Comparison of ENCODE assay signal across 24 cellular contexts in the genomic region with DNA sequence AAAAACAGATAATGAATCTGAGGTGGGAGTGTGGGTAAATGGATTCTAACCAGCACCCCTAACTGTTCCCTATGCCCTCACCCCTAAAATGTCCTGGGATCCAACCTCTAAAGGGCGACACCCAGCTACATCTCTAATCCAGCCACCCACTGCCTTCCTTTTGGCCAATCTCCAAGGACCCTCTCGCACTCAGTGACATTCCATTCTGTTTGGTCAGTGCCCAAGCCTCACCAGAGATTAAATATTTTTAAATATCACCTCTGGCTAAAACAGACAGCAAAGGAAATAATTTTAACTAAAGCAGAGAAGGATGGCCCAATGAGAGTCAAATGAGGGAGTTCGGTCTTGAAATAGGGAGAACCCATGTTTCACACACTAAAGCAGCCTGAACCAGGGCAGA. TPM values are rescaled to one million over a fixed set of nuclear protein-coding genes. Genes with fewer than 3 reads are reported as not detected.
"Had no signal": no experiment of that assay in that cellular context is flagged by ENCODE, and none has a peak within 500 bp of the region (broad histone marks: within the 10 kb centered on the region; RNA-seq: fewer than 3 reads in every experiment).

No MANE protein-coding gene starts in this region.

- H3K27me3 ChIP-seq: brain microvascular endothelial cell, heart left ventricle, neural progenitor cell had no signal

- H3K27ac ChIP-seq: brain microvascular endothelial cell, dorsolateral prefrontal cortex, heart left ventricle, left ventricle myocardium inferior, WERI-Rb-1 had no signal

- H3K36me3 ChIP-seq: brain microvascular endothelial cell, heart left ventricle, left ventricle myocardium inferior, neural progenitor cell, WERI-Rb-1 had no signal

- H3K9ac ChIP-seq: neural progenitor cell had no signal

- H3K4me3 ChIP-seq: dorsolateral prefrontal cortex, heart left ventricle, left ventricle myocardium inferior, neural progenitor cell had no signal

- FAIRE-seq: colon, kidney had no signal

- H3K9me3 ChIP-seq: heart left ventricle, left ventricle myocardium inferior had no signal

- H3K4me2 ChIP-seq: neural progenitor cell had no signal

- DNase-seq: activated CD4-positive, alpha-beta T cell treated with anti-CD3 and anti-CD28 coated beads, Interleukin-2, amount 50 U/mL, for 48 hours; activated CD8-positive, alpha-beta memory T cell treated with anti-CD3 and anti-CD28 coated beads, Interleukin-2, amount 10 ng/mL, durations not matched to agents 7 days and 5 days; activated naive CD4-positive, alpha-beta T cell treated with Interleukin-2 at 50 U/mL for 16 hours; activated naive CD8-positive, alpha-beta T cell treated with anti-CD3 and anti-CD28 coated beads, Interleukin-2, amount 10 ng/mL, durations not matched to agents 7 days and 5 days; brain microvascular endothelial cell; central memory CD4-positive, alpha-beta T cell; dorsolateral prefrontal cortex; foreskin melanocyte; heart left ventricle; kidney; left ventricle myocardium inferior; naive thymus-derived CD4-positive, alpha-beta T cell; stimulated activated naive CD8-positive, alpha-beta T cell treated with anti-CD3 and anti-CD28 coated beads, Interleukin-15, amount 100 ng/mL, for 72 hours; trophoblast cell; WERI-Rb-1 had no signal

- ATAC-seq: activated CD8-positive, alpha-beta memory T cell treated with anti-CD3 and anti-CD28 coated beads, Interleukin-2, amount 10 ng/mL, durations not matched to agents 7 days and 5 days; heart left ventricle; naive thymus-derived CD4-positive, alpha-beta T cell; stimulated activated naive CD8-positive, alpha-beta T cell treated with anti-CD3 and anti-CD28 coated beads, Interleukin-15, amount 100 ng/mL, for 72 hours had no signal

RNA-seq across cellular contexts. Expression of a gene that starts 19.9 kb away (rescaled TPM):
- total RNA-seq: activated CD8-positive, alpha-beta memory T cell treated with anti-CD3 and anti-CD28 coated beads, Interleukin-2, amount 10 ng/mL, durations not matched to agents 7 days and 5 days; activated naive CD8-positive, alpha-beta T cell treated with anti-CD3 and anti-CD28 coated beads, Interleukin-2, amount 10 ng/mL, durations not matched to agents 7 days and 5 days; activated T-helper 2 cell treated with anti-CD3 and anti-CD28 coated beads, Interferon-gamma antibody, Interleukin-2, Interleukin-4, amounts not matched to agents 10 μg/mL and 5 μg/mL and 100 μg/mL, durations not matched to agents 14 hours and 24 hours and 36 hours; epithelial cell of proximal tubule; kidney; mucosa of gallbladder; naive thymus-derived CD4-positive, alpha-beta T cell; osteoblast; progenitor cell of endocrine pancreas; T-helper 2 cell treated with Interferon-gamma antibody and Interleukin-4, amounts not matched to agents 100 ng/mL and 5 ng/mL, for 36 hours; temporal lobe had no signal
- polyA plus RNA-seq: naive thymus-derived CD4-positive, alpha-beta T cell had no signal
